In genomic region chr19:51799311-51799997, GRCh38 we compare ENCODE assay signal across 1 cellular context.
TF ChIP-seq lines count a peak whose summit lies in the region.

No MANE protein-coding gene starts in this region.

TF ChIP-seq in SK-N-SH, 30 proteins besides CTCF, POLR2A, EP300 and RAD21 (continued from another document):
- TF ChIP-seq RCOR1 (IDR thresholded peaks at IDR 0.05; ENCODE audit: low read length) (no peak), FOXM1 (IDR thresholded peaks at IDR 0.05; ENCODE audit: low read depth) (no peak), REST (IDR thresholded peaks at IDR 0.05; ENCODE audit: low read depth, low read length) (no peak; the same call in 1 of the 2 replicates), MXI1 (IDR thresholded peaks at IDR 0.05; ENCODE audit: low read depth, low read length) (no peak), GABPA (IDR thresholded peaks at IDR 0.05; ENCODE audit: low read depth) (no peak), EZH2phosphoT487 (IDR thresholded peaks at IDR 0.05; ENCODE audit: borderline replicate concordance, low read depth) (no peak)
